In genomic region chr19:2636897-2637683, GRCh38 we compare ENCODE assay signal across 9 cellular contexts.
DNase-seq lines count a peak whose midpoint lies in the region; ATAC-seq, FAIRE-seq and TF ChIP-seq lines count a peak whose summit lies in the region.
"Had no signal": no experiment of that assay in that cellular context is flagged by ENCODE, and none has a peak within 500 bp of the region (broad histone marks: within the 10 kb centered on the region; RNA-seq: fewer than 3 reads in every experiment).

No MANE protein-coding gene starts in this region.

- CTCF ChIA-PET in endothelial cell of umbilical vein (lab: Charles Lee): interaction anchor here (0.5 to 7.6 kb wide), 43 partner anchors 10 to 481 kb away, joined by 3 to 171 read pairs (median 4); partner anchors contain the start of genes GADD45B and TIMM13

- no peaks in the 10 kb centered on the region for H3K79me2 ChIP-seq in endothelial cell of umbilical vein (ENCODE audit: control insufficient read depth, insufficient read depth, low read length)

- ATAC-seq in HG02798 (IDR thresholded peaks at IDR 0.05; ENCODE audit: poor library complexity, unreplicated experiment) (no peak), HG03045 (IDR thresholded peaks at IDR 0.05; ENCODE audit: unreplicated experiment) (no peak)

- H3K9me1 ChIP-seq in endothelial cell of umbilical vein (replicated peaks; ENCODE audit: control insufficient read depth, extremely low read depth, insufficient read depth, low read length): no peaks in the 10 kb centered on the region

- H3K36me3 ChIP-seq in endothelial cell of umbilical vein (ENCODE audit: control insufficient read depth in 2 of 2, extremely low read depth in 1 of 2, insufficient read depth in 2 of 2, low read length in 2 of 2): no peaks in the 10 kb centered on the region

- H3K4me2 ChIP-seq in endothelial cell of umbilical vein (ENCODE audit: insufficient read depth, low read length): no peak overlapping the region

- intact Hi-C loops in endothelial cell of umbilical vein (cut with micrococcal nuclease): loop anchor here (1.0 to 2.0 kb wide), 2 partner anchors 26 to 163 kb away; no protein-coding TSS in a partner anchor

- no TSS peak for BruUV-seq in endothelial cell of umbilical vein (replicated peaks; lab: Mats Ljungman, UMichigan)

- no peaks in the 10 kb centered on the region for H3K9me3 ChIP-seq in endothelial cell of umbilical vein (replicated peaks; ENCODE audit: control insufficient read depth, insufficient read depth, low read length)

- H4K20me1 ChIP-seq in endothelial cell of umbilical vein (replicated peaks; ENCODE audit: control insufficient read depth, extremely low read depth, insufficient read depth, low read length): no peaks in the 10 kb centered on the region

- no peak for DNase-seq in GM12864 (ENCODE audit: low read depth)
- peak; percentile 33 for DNase-seq in NCI-H1105 treated with DMSO at 0.1 percent for 48 hours (lab: John Stamatoyannopoulos, UW)
- DNase-seq in activated CD8-positive, alpha-beta memory T cell treated with anti-CD3 and anti-CD28 coated beads, Interleukin-2, amount 50 U/mL, for 48 hours: peak; percentile 90
- peak; percentile 43 for DNase-seq in endothelial cell of umbilical vein (ENCODE audit: low read depth, low spot score)
- peak; percentile 51 for DNase-seq in mucosa of gallbladder (ENCODE audit: low spot score)
- peak; percentile 56 for DNase-seq in stimulated activated CD8-positive, alpha-beta memory T cell treated with anti-CD3 and anti-CD28 coated beads, Interleukin-7, amount 100 ng/mL, for 24 hours (ENCODE audit: low read depth)

- H3K9ac ChIP-seq in endothelial cell of umbilical vein (replicated peaks; ENCODE audit: extremely low read depth, insufficient read depth, low read length): no peak overlapping the region

- H3K4me3 ChIP-seq in GM12864 (ENCODE audit: low read depth, low read length): no peak overlapping the region
- H3K4me3 ChIP-seq in endothelial cell of umbilical vein (replicated peaks in 1 of 3; ENCODE audit: insufficient read depth in 1 of 3, low read depth in 1 of 3, low read length in 3 of 3): no peak overlapping the region

- POLR2A ChIA-PET in endothelial cell of umbilical vein (lab: Charles Lee): interaction anchor here (0.6 to 1.0 kb wide), 4 partner anchors 26 to 211 kb away, joined by 3 to 10 read pairs (median 3); partner anchors contain the start of gene GADD45B

- FAIRE-seq in endothelial cell of umbilical vein (lab: Jason Lieb, UNC): no peak

- peak overlapping the region; percentile 26 for H2AFZ ChIP-seq in endothelial cell of umbilical vein (ENCODE audit: low read depth, low read length)

- H3K27ac ChIP-seq in endothelial cell of umbilical vein (ENCODE audit: insufficient read depth, low read depth, low read length): no peak overlapping the region
- H3K27ac ChIP-seq: epithelial cell of prostate had no signal

- no peaks in the 10 kb centered on the region for H3K4me1 ChIP-seq in endothelial cell of umbilical vein (ENCODE audit: control insufficient read depth, extremely low read depth, insufficient read depth, low read length)

- TF ChIP-seq CTCF in GM12864 (IDR thresholded peaks at IDR 0.05; ENCODE audit: low read depth, low read length, missing control alignments) (peak; percentile 89), endothelial cell of umbilical vein (IDR thresholded peaks at IDR 0.05; ENCODE audit: extremely low read depth in 1 of 2, insufficient read depth in 1 of 2, low read depth in 1 of 2, low read length in 2 of 2) (peak; percentile 75 to 93)

- TF ChIP-seq POLR2A in endothelial cell of umbilical vein (IDR thresholded peaks at IDR 0.05; ENCODE audit: low read depth, low read length): no peak

- H3K27me3 ChIP-seq in endothelial cell of umbilical vein (ENCODE audit: control insufficient read depth in 2 of 2, insufficient read depth in 2 of 2, low read length in 2 of 2): no peaks in the 10 kb centered on the region

- dilution Hi-C loops in endothelial cell of umbilical vein (cut with MboI; ENCODE audit: extremely low pct_ligation_motif_present, low sequenced_read_pairs): no loop called here

TF ChIP-seq in endothelial cell of umbilical vein, 7 proteins besides CTCF, POLR2A, EP300 and RAD21:
- TF ChIP-seq, protein P1, sequence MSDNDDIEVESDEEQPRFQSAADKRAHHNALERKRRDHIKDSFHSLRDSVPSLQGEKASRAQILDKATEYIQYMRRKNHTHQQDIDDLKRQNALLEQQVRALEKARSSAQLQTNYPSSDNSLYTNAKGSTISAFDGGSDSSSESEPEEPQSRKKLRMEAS (IDR thresholded peaks at IDR 0.05; ENCODE audit: insufficient read depth, insufficient read length): no peak
- no peak for TF ChIP-seq MYC (IDR thresholded peaks at IDR 0.05; ENCODE audit: low read depth, low read length)
- TF ChIP-seq FOS (IDR thresholded peaks at IDR 0.05; ENCODE audit: borderline replicate concordance, insufficient read depth, low read length): no peak
- TF ChIP-seq EZH2 (IDR thresholded peaks at IDR 0.05; ENCODE audit: borderline replicate concordance, low read depth, low read length, severe bottlenecking): no peak
- no peak for TF ChIP-seq GATA2 (IDR thresholded peaks at IDR 0.05; ENCODE audit: insufficient read depth, insufficient read length, low read depth, low read length)
